ENCODE assay signal across 8 cellular contexts in the genomic region with DNA sequence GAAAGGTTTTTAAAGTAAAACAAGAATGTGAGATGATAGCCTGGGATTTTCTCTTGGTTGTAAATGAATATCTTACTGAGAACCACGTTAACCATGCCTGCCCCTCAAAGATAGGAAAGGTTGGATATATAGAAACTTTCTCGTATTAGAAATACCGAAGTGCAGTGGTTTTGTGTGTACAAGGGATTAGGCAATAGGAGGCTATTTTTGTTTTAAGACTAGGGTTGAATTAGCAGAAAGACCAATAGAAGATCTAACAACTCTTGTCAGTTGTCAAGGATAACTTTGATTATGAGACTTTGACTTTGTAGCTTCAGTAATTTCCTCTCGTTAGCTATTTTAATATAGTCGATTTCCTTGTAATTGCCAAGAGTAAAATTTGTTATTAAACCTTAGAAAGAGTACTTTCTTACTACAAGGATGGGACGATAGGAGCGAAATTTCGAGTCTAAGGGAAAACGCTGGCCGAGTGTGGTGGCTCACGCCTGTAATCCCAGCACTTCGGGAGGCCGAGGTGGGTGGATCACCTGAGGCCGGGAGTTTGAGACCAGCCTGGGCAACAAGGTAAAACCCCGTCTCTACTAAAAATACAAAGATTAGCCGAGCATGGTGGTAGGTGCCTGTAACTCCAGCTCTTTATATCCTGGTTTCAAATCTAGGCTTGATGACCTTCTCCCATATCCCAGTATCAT. TPM values are rescaled to one million over a fixed set of nuclear protein-coding genes. Genes with fewer than 3 reads are reported as not detected.
DNase-seq lines count a peak whose midpoint lies in the region; ATAC-seq and TF ChIP-seq lines count a peak whose summit lies in the region.

No MANE protein-coding gene starts in this region.

- peak overlapping the region; percentile 84 for H3K27ac Mint-ChIP-seq in Calu3 (ENCODE audit: unreplicated experiment)

- DNase-seq in Calu3 (no peak), LNCaP clone FGC (ENCODE audit: low read depth) (no peak), breast epithelium (ENCODE audit: low spot score in 2 of 2) (no peak), GM10266 (ENCODE audit: extremely low spot score) (no peak)
- no peak for DNase-seq in activated CD4-positive, CD25-positive, alpha-beta regulatory T cell treated with anti-CD3 and anti-CD28 coated beads, Interleukin-2, amount 50 U/mL, for 72 hours
- no peak for DNase-seq in activated effector memory CD4-positive, alpha-beta T cell treated with Interleukin-2 at 50 U/mL for 16 hours

- TF ChIP-seq CTCF in Calu3 (IDR thresholded peaks at IDR 0.05; ENCODE audit: unreplicated experiment), result no peak
- TF ChIP-seq CTCF in LNCaP clone FGC (IDR thresholded peaks at IDR 0.05; ENCODE audit: control insufficient read depth, extremely low read depth, insufficient read depth), result no peak
- no peak for TF ChIP-seq CTCF in breast epithelium (IDR thresholded peaks at IDR 0.05)
- TF ChIP-seq CTCF in GM10266 (IDR thresholded peaks at IDR 0.05; ENCODE audit: control insufficient read depth, insufficient read depth, low read depth, missing control alignments), result no peak

- peaks cover 34% of the 10 kb centered on the region for H3K36me3 Mint-ChIP-seq in Calu3 (ENCODE audit: insufficient read depth, unreplicated experiment)

- H3K9me3 ChIP-seq in breast epithelium (no peaks in the 10 kb centered on the region), muscle layer of duodenum (ENCODE audit: control insufficient read depth in 1 of 2, low read length in 2 of 2) (no peaks in the 10 kb centered on the region)

- peak overlapping the region; percentile 93 for H3K4me3 Mint-ChIP-seq in Calu3 (ENCODE audit: low read depth, unreplicated experiment)

- H3K36me3 ChIP-seq in breast epithelium (no peaks in the 10 kb centered on the region), muscle layer of duodenum (ENCODE audit: control insufficient read depth in 1 of 2, insufficient read depth in 2 of 2, low read length in 2 of 2) (no peaks in the 10 kb centered on the region)

- no peaks in the 10 kb centered on the region for H3K9me3 Mint-ChIP-seq in Calu3 (ENCODE audit: low read depth, unreplicated experiment)

- TF ChIP-seq POLR2A in breast epithelium (IDR thresholded peaks at IDR 0.05), result no peak

- H3K27ac ChIP-seq in breast epithelium (peak overlapping the region; percentile 90 to 94), muscle layer of duodenum (ENCODE audit: low read length) (peak overlapping the region; percentile 88)

- intact Hi-C loops in Calu3 (cut with micrococcal nuclease; ENCODE audit: unreplicated experiment), result no loop called here
- intact Hi-C loops in breast epithelium (cut with DNase I; ENCODE audit: low total_unique reads), result no loop called here

- CTCF ChIA-PET in Calu3 (lab: Charles Lee), result interaction anchor here (1.0 to 1.7 kb wide), 3 partner anchors 30 to 176 kb away, joined by 3 to 4 read pairs (median 3); partner anchors contain the start of gene HMGCR

- ATAC-seq in HG02840 (IDR thresholded peaks at IDR 0.05; ENCODE audit: low FRiP score, unreplicated experiment), result no peak

- H3K27me3 ChIP-seq in breast epithelium, result no peaks in the 10 kb centered on the region
- no peaks in the 10 kb centered on the region for H3K27me3 ChIP-seq in muscle layer of duodenum (ENCODE audit: low read depth, low read length)

- no peaks in the 10 kb centered on the region for H3K27me3 Mint-ChIP-seq in Calu3 (ENCODE audit: unreplicated experiment)

- peak overlapping the region; percentile 86 for H3K4me3 ChIP-seq in LNCaP clone FGC (ENCODE audit: low read depth, low read length)
- H3K4me3 ChIP-seq in breast epithelium, result peak overlapping the region; percentile 78 to 90 (median 87)
- peak overlapping the region; percentile 88 to 94 for H3K4me3 ChIP-seq in muscle layer of duodenum (ENCODE audit: low read depth in 1 of 2, low read length in 2 of 2)

- TSS peak; percentile 39 for BruUV-seq in Calu3 (replicated peaks; lab: Mats Ljungman, UMichigan)

- peaks cover 38% of the 10 kb centered on the region for H3K4me1 Mint-ChIP-seq in Calu3 (ENCODE audit: low read depth, unreplicated experiment)

- peaks cover 0 to 7% of the 10 kb centered on the region in 2 donors for H3K4me1 ChIP-seq in breast epithelium
- peaks cover 9 to 26% of the 10 kb centered on the region in 2 donors for H3K4me1 ChIP-seq in muscle layer of duodenum (ENCODE audit: control insufficient read depth in 1 of 2, insufficient read depth in 2 of 2, low read length in 2 of 2)

RNA-seq across cellular contexts. Expression of gene POLK, which starts 0.8 kb away (rescaled TPM):
- 34.9 and 36.4 TPM in 2 replicates for total RNA-seq in Calu3 (2022)
- 10 to 100 TPM; 44.0 to 58.4 (median 44.9) TPM for total RNA-seq in breast epithelium

RNA-seq across cellular contexts. Expression of gene CERT1, which starts 1.1 kb away (rescaled TPM):
- total RNA-seq in Calu3 (2022) (63.4 and 68.6 TPM in 2 replicates), breast epithelium (10 to 100 TPM; 37.7 to 84.0 (median 42.1) TPM)
